ENCODE assay signal across 9 cellular contexts in genomic region chr1:31483012-31483946, GRCh38.
A peak's percentile ranks its signal among the peaks of the same experiment; 100 is the strongest.
DNase-seq lines count a peak whose midpoint lies in the region; ATAC-seq and TF ChIP-seq lines count a peak whose summit lies in the region.
"Had no signal": no experiment of that assay in that cellular context is flagged by ENCODE, and none has a peak within 500 bp of the region (broad histone marks: within the 10 kb centered on the region; RNA-seq: fewer than 3 reads in every experiment).

No MANE protein-coding gene starts in this region.

- no peak overlapping the region for H3K27ac ChIP-seq in aorta (ENCODE audit: low read depth in 1 of 2, low read length in 2 of 2)
- H3K27ac ChIP-seq in effector memory CD4-positive, alpha-beta T cell (ENCODE audit: insufficient read depth, low read length, poor library complexity, severe bottlenecking) = no peak overlapping the region
- H3K27ac ChIP-seq: parathyroid adenoma had no signal

- DNase-seq in SKM-1 treated with dmso at 0.1 percent for 144 hours (lab: John Stamatoyannopoulos, UW; ENCODE audit: unreplicated experiment) (peak; percentile 98), inferior parietal cortex (ENCODE audit: extremely low spot score) (peak; percentile 44), aorta (peak in 1 of 2 donors; percentile 59), COLO829 (ENCODE audit: low spot score) (no peak), BE2C (no peak)
- DNase-seq in effector memory CD4-positive, alpha-beta T cell = no peak

- no peaks in the 10 kb centered on the region for H3K4me1 ChIP-seq in aorta (ENCODE audit: control insufficient read depth in 1 of 2, insufficient read depth in 2 of 2, low read length in 2 of 2)
- no peaks in the 10 kb centered on the region for H3K4me1 ChIP-seq in effector memory CD4-positive, alpha-beta T cell (ENCODE audit: control insufficient read depth, insufficient read depth, low read length, poor library complexity, severe bottlenecking)
- no peaks in the 10 kb centered on the region for H3K4me1 ChIP-seq in BE2C

- WGBS in aorta, 2 donors = 43 to 48% methylated on average over 13 of the region's 13 CpGs

- intact Hi-C loops in aorta (cut with DNase I) = no loop called here

- H3K9me3 ChIP-seq in aorta (ENCODE audit: control insufficient read depth, low read length) = no peaks in the 10 kb centered on the region
- no peaks in the 10 kb centered on the region for H3K9me3 ChIP-seq in effector memory CD4-positive, alpha-beta T cell (ENCODE audit: control insufficient read depth, low read length)
- H3K9me3 ChIP-seq in BE2C = no peaks in the 10 kb centered on the region

- H3K27me3 ChIP-seq in aorta (ENCODE audit: control insufficient read depth in 1 of 2, insufficient read depth in 2 of 2, low read length in 1 of 2) = no peaks in the 10 kb centered on the region
- no peaks in the 10 kb centered on the region for H3K27me3 ChIP-seq in effector memory CD4-positive, alpha-beta T cell (replicated peaks; ENCODE audit: control insufficient read depth, insufficient read depth, low read length, poor library complexity, severe bottlenecking)
- no peaks in the 10 kb centered on the region for H3K27me3 ChIP-seq in BE2C

- no peak for TF ChIP-seq CTCF in BE2C (IDR thresholded peaks at IDR 0.05; ENCODE audit: low read depth, low read length)

- H3K4me3 ChIP-seq in aorta (ENCODE audit: low read length in 2 of 2) (no peak overlapping the region), BE2C (ENCODE audit: low read depth, low read length) (no peak overlapping the region)
- H3K4me3 ChIP-seq in effector memory CD4-positive, alpha-beta T cell (ENCODE audit: insufficient read depth, low read depth, low read length, poor library complexity, severe bottlenecking) = no peak overlapping the region

- ATAC-seq in GM18867 (IDR thresholded peaks at IDR 0.05; ENCODE audit: unreplicated experiment) (peak; percentile 71), HG03460 (IDR thresholded peaks at IDR 0.05; ENCODE audit: unreplicated experiment) (peak; percentile 76), aorta (ENCODE audit: low FRiP score) (peak; percentile 70)

- H3K36me3 ChIP-seq in aorta (ENCODE audit: control insufficient read depth in 1 of 2, insufficient read depth in 2 of 2, low read length in 1 of 2) (no peaks in the 10 kb centered on the region), BE2C (no peaks in the 10 kb centered on the region)
- no peaks in the 10 kb centered on the region for H3K36me3 ChIP-seq in effector memory CD4-positive, alpha-beta T cell (ENCODE audit: control insufficient read depth, insufficient read depth, low read length)

Comparison
In these comparisons a context has a peak if more than half of its experiments do, and no peak if none do; other contexts are left out.
1. DNase-seq: peak in SKM-1 treated with dmso at 0.1 percent for 144 hours (single experiment) and inferior parietal cortex (single experiment); none in COLO829 (single experiment), effector memory CD4-positive, alpha-beta T cell (0 of 3) and BE2C (single experiment).
2. Peak in every context shown above with its lines, with median percentiles within 50 percentile points of each other: ATAC-seq.